26 cellular contexts compared by ENCODE assay signal in the genomic region with DNA sequence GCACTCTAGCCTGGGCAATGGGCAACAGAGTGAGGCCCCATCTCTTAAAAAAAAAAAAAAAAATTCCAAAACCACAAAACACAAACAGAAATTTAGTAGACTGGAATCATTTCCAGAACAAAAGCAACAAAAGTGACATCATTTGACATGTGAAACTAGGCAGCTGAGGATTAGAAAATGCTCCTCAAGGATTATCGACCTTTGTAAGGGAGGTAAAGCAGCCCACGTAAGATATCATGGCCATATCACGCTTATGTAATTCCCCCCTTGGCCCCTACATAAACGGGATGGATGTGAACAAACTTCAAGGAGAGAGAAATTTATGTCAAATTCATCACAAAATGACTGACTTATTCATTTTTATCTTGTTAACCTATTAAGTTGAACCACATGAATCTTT.
"Had no signal": no experiment of that assay in that cellular context is flagged by ENCODE, and none has a peak within 500 bp of the region (broad histone marks: within the 10 kb centered on the region; RNA-seq: fewer than 3 reads in every experiment).

No MANE protein-coding gene starts in this region.

- H3K27ac ChIP-seq: brain microvascular endothelial cell, cardiac muscle cell, SK-N-MC had no signal

- H3K27me3 ChIP-seq: brain microvascular endothelial cell, cardiac muscle cell had no signal

- DNase-seq: activated B cell treated with CpG ODN at 0.5 μM for 24 hours; activated CD4-positive, alpha-beta T cell treated with anti-CD3 and anti-CD28 coated beads for 1 hour; activated CD4-positive, alpha-beta T cell treated with anti-CD3 and anti-CD28 coated beads, Interleukin-2, amount 10 ng/mL, durations not matched to agents 24 days and 14 days; activated CD4-positive, alpha-beta T cell treated with anti-CD3 and anti-CD28 coated beads, Interleukin-2, amount 50 U/mL, for 48 hours; activated CD8-positive, alpha-beta memory T cell treated with anti-CD3 and anti-CD28 coated beads for 24 hours; activated effector memory CD4-positive, alpha-beta T cell treated with anti-CD3 and anti-CD28 coated beads, Interleukin-2, amount 50 U/mL, for 16 hours; activated naive CD4-positive, alpha-beta T cell treated with Interleukin-2 at 50 U/mL for 16 hours; activated naive CD8-positive, alpha-beta T cell treated with anti-CD3 and anti-CD28 coated beads, Interleukin-2, amount 50 U/mL, for 24 hours; activated T-cell treated with anti-CD3 and anti-CD28 coated beads, Interleukin-2, amount 50 U/mL, for 4 hours; amygdala; brain microvascular endothelial cell; Karpas-422; NCI-H1048; NCI-H146; NCI-H187 treated with DMSO at 0.1 percent for 48 hours; NCI-H2171; NCI-H2227 treated with DMSO at 0.1 percent for 48 hours; NCI-H446 treated with DMSO at 0.1 percent for 48 hours; NCI-H524 treated with DMSO at 0.1 percent for 48 hours; NCI-H82; SIG-M5; T-cell; T-helper 2 cell; T1000 had no signal

- H3K4me3 ChIP-seq: cardiac muscle cell, SK-N-MC had no signal
